25 cellular contexts compared by ENCODE assay signal in the genomic region with DNA sequence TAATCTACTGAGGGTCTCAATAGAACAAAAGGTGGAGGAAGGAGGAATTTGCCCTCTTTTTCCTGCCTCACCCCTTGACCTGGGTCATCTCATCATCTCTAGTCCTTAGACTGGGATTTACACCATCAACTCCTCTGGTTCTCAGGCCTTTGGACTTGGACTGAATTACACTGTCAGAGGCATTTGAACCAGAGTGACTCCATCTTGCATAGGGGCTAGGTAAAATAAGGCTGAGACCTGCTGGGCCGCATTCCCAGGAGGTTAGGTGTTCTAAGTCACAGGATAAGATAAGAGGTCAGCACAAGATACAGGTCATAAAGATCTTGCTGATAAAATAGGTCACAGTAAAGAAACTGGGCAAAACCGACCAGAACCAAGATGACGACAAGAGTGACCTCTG.
"Had no signal": no experiment of that assay in that cellular context is flagged by ENCODE, and none has a peak within 500 bp of the region (broad histone marks: within the 10 kb centered on the region; RNA-seq: fewer than 3 reads in every experiment).

No MANE protein-coding gene starts in this region.

- H3K27ac ChIP-seq: coronary artery, esophagus squamous epithelium, heart right ventricle, left lung, ovary, psoas muscle, sigmoid colon, stomach, thyroid gland had no signal

- H3K9me3 ChIP-seq: left lung, ovary, psoas muscle, sigmoid colon, thyroid gland had no signal

- H3K4me3 ChIP-seq: coronary artery, esophagus squamous epithelium, heart right ventricle, left lung, ovary, psoas muscle, sigmoid colon, stomach, thyroid gland had no signal

- H3K36me3 ChIP-seq: esophagus squamous epithelium, heart right ventricle, left lung, ovary, sigmoid colon, stomach, thyroid gland had no signal

- DNase-seq: dermis blood vessel endothelial cell; effector memory CD4-positive, alpha-beta T cell; esophagus squamous epithelium; foreskin melanocyte; glutamatergic neuron; heart right ventricle; kidney; left lung; mesenchymal stem cell; midbrain; naive thymus-derived CD8-positive, alpha-beta T cell; nephron progenitor cell; occipital lobe; ovary; posterior cingulate gyrus; psoas muscle; sigmoid colon; stimulated activated CD4-positive, alpha-beta T cell treated with anti-CD3 and anti-CD28 coated beads, Interleukin-2, amount 100 ng/mL, for 24 hours; stimulated activated CD4-positive, alpha-beta T cell treated with anti-CD3 and anti-CD28 coated beads, Interleukin-4, amount 100 ng/mL, for 24 hours; stimulated activated naive CD4-positive, alpha-beta T cell treated with Interleukin-2 at 50 U/mL for 16 hours; stomach; thyroid gland had no signal

- ATAC-seq: left lung; naive thymus-derived CD8-positive, alpha-beta T cell; psoas muscle; right cardiac atrium; stimulated activated effector memory CD8-positive, alpha-beta T cell treated with anti-CD3 and anti-CD28 coated beads, Interleukin-12 subunit alpha, Interleukin-12 subunit beta, amount 100 ng/mL, for 72 hours had no signal

- H3K27me3 ChIP-seq: esophagus squamous epithelium, left lung, ovary, sigmoid colon, stomach, thyroid gland had no signal

- H3K4me1 ChIP-seq: left lung, psoas muscle, sigmoid colon, stomach had no signal
